Comparison of ENCODE assay signal across 11 cellular contexts in the genomic region with DNA sequence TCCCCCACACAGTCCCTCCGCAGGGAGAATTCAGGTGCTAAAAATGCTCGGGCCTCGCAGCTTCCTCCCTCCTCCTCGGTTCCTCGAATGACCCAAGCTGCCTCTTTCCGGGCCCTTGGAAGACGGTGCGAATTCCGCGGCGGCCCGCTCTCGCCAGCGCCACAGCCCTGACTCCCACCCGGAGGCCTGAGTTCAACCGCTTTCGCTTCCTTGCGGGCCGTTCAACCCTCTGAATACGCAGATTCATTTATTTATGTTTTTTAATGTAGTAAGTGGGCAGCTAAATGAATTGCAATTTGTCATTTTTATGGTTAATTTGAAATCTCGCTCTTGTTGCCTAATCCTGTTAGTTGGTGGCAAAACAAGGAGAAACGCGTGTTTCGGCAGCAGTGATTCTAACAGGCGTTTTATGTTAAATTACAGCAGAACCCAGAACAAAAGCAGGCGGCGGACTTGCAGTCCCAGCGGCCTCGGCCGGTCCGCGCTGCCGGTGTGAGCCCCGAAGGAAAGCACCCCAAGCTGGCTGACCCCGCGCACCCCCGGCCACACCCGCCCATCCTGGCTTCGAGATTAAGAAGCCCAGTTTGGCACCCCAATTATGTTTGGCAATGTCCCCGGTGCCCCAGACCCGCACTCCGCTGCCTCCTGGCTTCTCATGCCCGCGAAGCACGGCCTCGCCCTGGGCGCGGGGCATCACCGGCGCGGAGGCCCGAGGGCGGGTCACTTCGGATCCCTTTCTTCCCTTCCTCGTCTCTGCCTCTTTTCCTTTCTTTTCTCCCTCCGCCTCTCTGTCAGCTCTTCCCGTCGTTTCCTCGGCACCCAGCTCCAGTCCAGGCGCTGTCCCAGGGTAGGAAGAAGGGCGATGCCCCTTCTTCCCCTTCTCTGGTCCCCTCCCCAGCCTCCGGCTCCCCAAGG.
DNase-seq lines count a peak whose midpoint lies in the region; ATAC-seq lines count a peak whose summit lies in the region.
"Had no signal": no experiment of that assay in that cellular context is flagged by ENCODE, and none has a peak within 500 bp of the region (broad histone marks: within the 10 kb centered on the region; RNA-seq: fewer than 3 reads in every experiment).

No MANE protein-coding gene starts in this region.

- peak overlapping the region; percentile 40 for H3K4me3 Mint-ChIP-seq in activated CD8-positive, alpha-beta T cell treated with anti-CD3 and anti-CD28 coated beads, Interleukin-2, amount 10 ng/mL, durations not matched to agents 7 days and 5 days
- peak overlapping the region; percentile 73 for H3K4me3 Mint-ChIP-seq in stimulated activated effector memory CD8-positive, alpha-beta T cell treated with anti-CD3 and anti-CD28 coated beads, Interleukin-12 subunit alpha, Interleukin-12 subunit beta, amount 100 ng/mL, for 72 hours

- H3K27ac ChIP-seq in right cardiac atrium (ENCODE audit: low read length) = no peak overlapping the region

- ATAC-seq in activated CD8-positive, alpha-beta T cell treated with anti-CD3 and anti-CD28 coated beads, Interleukin-2, amount 10 ng/mL, durations not matched to agents 7 days and 5 days = no peak
- ATAC-seq in right cardiac atrium (no peak), HG03460 (IDR thresholded peaks at IDR 0.05; ENCODE audit: unreplicated experiment) (no peak)
- ATAC-seq in stimulated activated effector memory CD8-positive, alpha-beta T cell treated with anti-CD3 and anti-CD28 coated beads, Interleukin-12 subunit alpha, Interleukin-12 subunit beta, amount 100 ng/mL, for 72 hours = no peak

- H3K9me3 Mint-ChIP-seq in activated CD8-positive, alpha-beta T cell treated with anti-CD3 and anti-CD28 coated beads, Interleukin-2, amount 10 ng/mL, durations not matched to agents 7 days and 5 days (ENCODE audit: insufficient read depth) = no peaks in the 10 kb centered on the region
- H3K9me3 Mint-ChIP-seq in stimulated activated effector memory CD8-positive, alpha-beta T cell treated with anti-CD3 and anti-CD28 coated beads, Interleukin-12 subunit alpha, Interleukin-12 subunit beta, amount 100 ng/mL, for 72 hours = no peaks in the 10 kb centered on the region

- peaks cover 5% of the 10 kb centered on the region for H3K4me1 ChIP-seq in right cardiac atrium (ENCODE audit: control insufficient read depth, insufficient read depth, low read length)

- peaks cover 80% of the 10 kb centered on the region for H3K27me3 Mint-ChIP-seq in activated CD8-positive, alpha-beta T cell treated with anti-CD3 and anti-CD28 coated beads, Interleukin-2, amount 10 ng/mL, durations not matched to agents 7 days and 5 days (ENCODE audit: low read depth)

- intact Hi-C loops in right cardiac atrium (cut with DNase I) = no loop called here

- POLR2A ChIA-PET in activated CD8-positive, alpha-beta T cell treated with anti-CD3 and anti-CD28 coated beads, Interleukin-2, amount 10 ng/mL, durations not matched to agents 7 days and 5 days (lab: Charles Lee) = no interaction called here

- H3K9me3 ChIP-seq in right cardiac atrium (ENCODE audit: control insufficient read depth, low read length) = no peaks in the 10 kb centered on the region

- H3K36me3 Mint-ChIP-seq in activated CD8-positive, alpha-beta T cell treated with anti-CD3 and anti-CD28 coated beads, Interleukin-2, amount 10 ng/mL, durations not matched to agents 7 days and 5 days (ENCODE audit: low read depth) = peaks cover 5% of the 10 kb centered on the region
- no peaks in the 10 kb centered on the region for H3K36me3 Mint-ChIP-seq in stimulated activated effector memory CD8-positive, alpha-beta T cell treated with anti-CD3 and anti-CD28 coated beads, Interleukin-12 subunit alpha, Interleukin-12 subunit beta, amount 100 ng/mL, for 72 hours

- DNase-seq in NCI-H2227 (lab: John Stamatoyannopoulos, UW; ENCODE audit: unreplicated experiment) (peak; percentile 18), NCI-H2227 treated with DMSO at 0.1 percent for 48 hours (lab: John Stamatoyannopoulos, UW) (no peak), right cardiac atrium (no peak)
- DNase-seq in activated CD8-positive, alpha-beta T cell treated with anti-CD3 and anti-CD28 coated beads, Interleukin-2, amount 10 ng/mL, durations not matched to agents 7 days and 5 days = no peak
- no peak for DNase-seq in stimulated activated effector memory CD8-positive, alpha-beta T cell treated with anti-CD3 and anti-CD28 coated beads, Interleukin-12 subunit alpha, Interleukin-12 subunit beta, amount 100 ng/mL, for 72 hours (ENCODE audit: low spot score in 2 of 2)
- no peak for DNase-seq in stimulated activated CD4-positive, alpha-beta T cell treated with anti-CD3 and anti-CD28 coated beads, Interleukin-12 subunit alpha, Interleukin-12 subunit beta, amount 100 ng/mL, for 4 hours
- DNase-seq in stimulated activated CD4-positive, alpha-beta T cell treated with anti-CD3 and anti-CD28 coated beads, Interleukin-4, amount 100 ng/mL, for 24 hours = no peak
- DNase-seq: ACHN, amygdala, SIG-M5 had no signal

- CTCF ChIA-PET in activated CD8-positive, alpha-beta T cell treated with anti-CD3 and anti-CD28 coated beads, Interleukin-2, amount 10 ng/mL, durations not matched to agents 7 days and 5 days (lab: Charles Lee) = interaction anchor here (0.8 to 2.1 kb wide), 2 partner anchors 9 to 446 kb away, joined by 3 to 7 read pairs; no protein-coding TSS in a partner anchor

- H3K4me3 ChIP-seq in right cardiac atrium (ENCODE audit: low read length) = peak overlapping the region; percentile 45

- H3K27me3 ChIP-seq in right cardiac atrium (ENCODE audit: control insufficient read depth, insufficient read depth) = no peaks in the 10 kb centered on the region

- peak overlapping the region; percentile 55 for H3K27ac Mint-ChIP-seq in activated CD8-positive, alpha-beta T cell treated with anti-CD3 and anti-CD28 coated beads, Interleukin-2, amount 10 ng/mL, durations not matched to agents 7 days and 5 days
- H3K27ac Mint-ChIP-seq in stimulated activated effector memory CD8-positive, alpha-beta T cell treated with anti-CD3 and anti-CD28 coated beads, Interleukin-12 subunit alpha, Interleukin-12 subunit beta, amount 100 ng/mL, for 72 hours = peak overlapping the region; percentile 71

- 3% methylated on average over 62 of the region's 62 CpGs for whole genome bisulfite sequencing in right cardiac atrium

- H3K4me1 Mint-ChIP-seq in activated CD8-positive, alpha-beta T cell treated with anti-CD3 and anti-CD28 coated beads, Interleukin-2, amount 10 ng/mL, durations not matched to agents 7 days and 5 days (ENCODE audit: low read depth) = peaks cover 38% of the 10 kb centered on the region
- H3K4me1 Mint-ChIP-seq in stimulated activated effector memory CD8-positive, alpha-beta T cell treated with anti-CD3 and anti-CD28 coated beads, Interleukin-12 subunit alpha, Interleukin-12 subunit beta, amount 100 ng/mL, for 72 hours = peaks cover 36% of the 10 kb centered on the region
